ENCODE assay signal across 23 cellular contexts in the genomic region with DNA sequence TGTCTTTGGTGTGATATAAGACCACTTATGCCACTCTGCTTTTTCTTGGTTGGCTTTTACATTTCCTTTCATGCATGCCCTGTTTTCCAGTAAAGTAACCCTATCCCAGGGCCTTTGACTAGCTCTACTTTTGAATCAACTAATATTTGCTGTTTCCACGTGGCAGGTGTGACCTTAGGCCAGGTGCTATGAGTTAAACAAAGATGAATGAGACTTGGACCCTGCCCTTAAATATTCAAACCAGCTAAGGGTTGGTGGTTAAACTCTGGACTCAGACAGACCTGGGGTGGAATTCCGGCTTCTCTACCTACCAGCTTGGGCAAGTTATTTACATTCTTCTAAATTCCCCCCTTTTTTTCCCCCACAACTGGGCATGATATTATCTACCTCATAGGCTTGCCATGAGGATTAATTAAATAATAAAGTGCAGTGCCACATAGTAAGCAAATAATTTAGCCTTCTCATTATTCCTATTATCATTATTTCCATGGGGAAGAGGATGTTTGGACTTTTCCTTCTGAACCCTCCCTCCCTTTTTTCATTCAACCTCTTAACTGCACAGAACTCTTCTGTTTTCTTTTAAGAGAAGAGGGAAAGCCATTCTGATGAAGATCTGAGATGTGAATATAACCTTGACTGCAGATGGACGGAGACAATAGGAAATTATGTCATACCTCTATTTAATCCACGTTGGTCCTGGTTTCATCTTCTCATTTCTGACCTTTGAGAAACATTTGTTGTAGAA.
DNase-seq lines count a peak whose midpoint lies in the region; ATAC-seq and TF ChIP-seq lines count a peak whose summit lies in the region.
"Had no signal": no experiment of that assay in that cellular context is flagged by ENCODE, and none has a peak within 500 bp of the region (broad histone marks: within the 10 kb centered on the region; RNA-seq: fewer than 3 reads in every experiment).

No MANE protein-coding gene starts in this region.

- WGBS in esophagus muscularis mucosa = 65% methylated on average over 4 of the region's 4 CpGs

- H3K9me3 ChIP-seq in DND-41 (ENCODE audit: insufficient read depth, low read length, severe bottlenecking) = no peaks in the 10 kb centered on the region
- no peaks in the 10 kb centered on the region for H3K9me3 ChIP-seq in esophagus muscularis mucosa
- no peaks in the 10 kb centered on the region for H3K9me3 ChIP-seq in HAP-1
- H3K9me3 ChIP-seq: breast epithelium, prostate gland, SJCRH30, tibial nerve had no signal

- H4K20me1 ChIP-seq in DND-41 (ENCODE audit: insufficient read depth, low read length) = no peaks in the 10 kb centered on the region

- peak overlapping the region; percentile 28; the same call in 1 of the 2 replicates for H3K9ac ChIP-seq in DND-41 (ENCODE audit: low read depth, low read length)

- TF ChIP-seq POLR2A in esophagus muscularis mucosa (IDR thresholded peaks at IDR 0.05; ENCODE audit: low read depth) = no peak

- no peaks in the 10 kb centered on the region for H3K79me2 ChIP-seq in DND-41 (ENCODE audit: insufficient read depth, low read length)

- TF ChIP-seq CTCF in DND-41 (IDR thresholded peaks at IDR 0.05; ENCODE audit: borderline replicate concordance, extremely low read depth, low read length, poor library complexity, severe bottlenecking) (no peak), esophagus muscularis mucosa (IDR thresholded peaks at IDR 0.05) (no peak)

- no peak overlapping the region for H2AFZ ChIP-seq in DND-41 (ENCODE audit: low read depth, low read length)

- H3K4me3 ChIP-seq in DND-41 (ENCODE audit: low read depth in 1 of 2, low read length in 2 of 2) = no peak overlapping the region
- no peak overlapping the region for H3K4me3 ChIP-seq in esophagus muscularis mucosa
- H3K4me3 ChIP-seq in HAP-1 = no peak overlapping the region
- H3K4me3 ChIP-seq: breast epithelium, coronary artery, lung, prostate gland, SJCRH30, tibial nerve had no signal

- H3K27ac ChIP-seq in DND-41 (ENCODE audit: low read length) (peak overlapping the region; percentile 78), esophagus muscularis mucosa (replicated peaks in 1 of 4) (peak overlapping the region in 3 of 4 donors; percentile 49 to 65 (median 51))
- H3K27ac ChIP-seq: breast epithelium, coronary artery, prostate gland, SJCRH30, tibial nerve had no signal

- peaks cover 12 to 14% of the 10 kb centered on the region in 2 donors for H3K27me3 Mint-ChIP-seq in natural killer cell treated with Interleukin-12 subunit alpha and Interleukin-12 subunit beta and Interleukin-15 and Interleukin-18, amount 100 ng/mL, for 72 hours

- peaks cover 6% of the 10 kb centered on the region for H3K36me3 Mint-ChIP-seq in natural killer cell treated with Interleukin-12 subunit alpha and Interleukin-12 subunit beta and Interleukin-15 and Interleukin-18, amount 100 ng/mL, for 72 hours
- H3K36me3 Mint-ChIP-seq: T-cell had no signal

- no peak for DNase-seq in DND-41
- DNase-seq in NCI-H2196 treated with DMSO at 0.1 percent for 48 hours (lab: John Stamatoyannopoulos, UW; ENCODE audit: unreplicated experiment) = peak; percentile 81
- no peak for DNase-seq in esophagus muscularis mucosa (ENCODE audit: extremely low spot score)
- DNase-seq in natural killer cell treated with Interleukin-12 subunit alpha and Interleukin-12 subunit beta and Interleukin-15 and Interleukin-18, amount 100 ng/mL, for 72 hours (ENCODE audit: low spot score) = no peak
- DNase-seq in HAP-1 (ENCODE audit: low spot score in 2 of 2) = no peak
- DNase-seq: activated CD8-positive, alpha-beta memory T cell treated with anti-CD3 and anti-CD28 coated beads for 24 hours; activated naive CD4-positive, alpha-beta T cell; activated T-cell treated with anti-CD3 and anti-CD28 coated beads, Interleukin-2, amount 50 U/mL, for 4 hours; DMS 273 treated with DMSO at 0.1 percent for 48 hours; H7; islet precursor cell; NCI-H1105; NCI-H2081; NCI-H446; SJCRH30 had no signal

- H3K4me1 ChIP-seq in DND-41 (ENCODE audit: insufficient read depth, low read length) = peaks cover 23% of the 10 kb centered on the region
- peaks cover 0 to 22% (median 19%) of the 10 kb centered on the region in 4 donors for H3K4me1 ChIP-seq in esophagus muscularis mucosa
- peaks cover under 1% of the 10 kb centered on the region for H3K4me1 ChIP-seq in HAP-1
- H3K4me1 ChIP-seq: breast epithelium had no signal

- no peaks in the 10 kb centered on the region for H3K9me3 Mint-ChIP-seq in natural killer cell treated with Interleukin-12 subunit alpha and Interleukin-12 subunit beta and Interleukin-15 and Interleukin-18, amount 100 ng/mL, for 72 hours
- H3K9me3 Mint-ChIP-seq: activated T-cell treated with anti-CD3 and anti-CD28 coated beads, Interleukin-2, amount 50 U/mL, for 4 hours; T-cell had no signal

- peak overlapping the region; percentile 84 to 89 for H3K27ac Mint-ChIP-seq in natural killer cell treated with Interleukin-12 subunit alpha and Interleukin-12 subunit beta and Interleukin-15 and Interleukin-18, amount 100 ng/mL, for 72 hours

- ATAC-seq in DND-41 (ENCODE audit: insufficient read depth, low read depth) (peak; percentile 10; the same call in 2 of the 3 replicates), HG03378 (IDR thresholded peaks at IDR 0.05; ENCODE audit: unreplicated experiment) (no peak), HG03159 (IDR thresholded peaks at IDR 0.05; ENCODE audit: unreplicated experiment) (no peak)
- no peak for ATAC-seq in natural killer cell treated with Interleukin-12 subunit alpha and Interleukin-12 subunit beta and Interleukin-15 and Interleukin-18, amount 100 ng/mL, for 72 hours

- intact Hi-C loops in esophagus muscularis mucosa (cut with DNase I) = no loop called here

- H3K27me3 ChIP-seq in DND-41 (ENCODE audit: insufficient read depth, low read length, poor library complexity) (no peaks in the 10 kb centered on the region), esophagus muscularis mucosa (no peaks in the 10 kb centered on the region), HAP-1 (ENCODE audit: low read depth) (no peaks in the 10 kb centered on the region)
- H3K27me3 ChIP-seq: breast epithelium, SJCRH30, tibial nerve had no signal

- in situ Hi-C loops in HAP-1 (cut with MboI; ENCODE audit: low sequenced_read_pairs) = no loop called here

- no peak for TF ChIP-seq EP300 in esophagus muscularis mucosa (IDR thresholded peaks at IDR 0.05)

- H3K36me3 ChIP-seq in DND-41 (ENCODE audit: insufficient read depth, low read length) (no peaks in the 10 kb centered on the region), esophagus muscularis mucosa (no peaks in the 10 kb centered on the region), HAP-1 (replicated peaks) (no peaks in the 10 kb centered on the region)
- H3K36me3 ChIP-seq: breast epithelium, prostate gland, SJCRH30, tibial nerve had no signal

- peak overlapping the region; percentile 64 for H3K4me3 Mint-ChIP-seq in natural killer cell treated with Interleukin-12 subunit alpha and Interleukin-12 subunit beta and Interleukin-15 and Interleukin-18, amount 100 ng/mL, for 72 hours
- H3K4me3 Mint-ChIP-seq: activated T-cell treated with anti-CD3 and anti-CD28 coated beads, Interleukin-2, amount 50 U/mL, for 4 hours; T-cell had no signal

- no peak overlapping the region for H3K4me2 ChIP-seq in DND-41 (ENCODE audit: insufficient read depth, low read length)

- peaks cover 26 to 32% of the 10 kb centered on the region in 2 donors for H3K4me1 Mint-ChIP-seq in natural killer cell treated with Interleukin-12 subunit alpha and Interleukin-12 subunit beta and Interleukin-15 and Interleukin-18, amount 100 ng/mL, for 72 hours (ENCODE audit: low read depth in 2 of 2)
